ENCODE assay signal across 22 cellular contexts in the genomic region with DNA sequence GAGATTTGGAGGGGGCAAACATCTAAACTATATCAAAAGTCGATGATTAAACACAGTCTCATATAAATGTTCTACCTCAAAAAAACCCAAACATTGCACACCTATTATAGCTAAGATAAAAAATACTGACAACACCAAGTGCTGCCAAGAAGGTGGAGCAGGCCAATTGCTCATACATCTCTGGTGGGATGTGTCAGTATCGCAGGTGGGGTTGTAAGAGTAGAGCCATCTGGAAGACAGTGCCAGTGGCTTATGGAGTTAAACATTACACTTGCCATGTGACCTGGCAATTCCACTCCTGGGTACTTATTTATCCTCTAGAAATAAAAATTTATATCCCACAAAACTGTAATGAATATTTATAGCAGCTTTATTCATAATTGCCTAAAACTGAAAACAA.
DNase-seq lines count a peak whose midpoint lies in the region; ATAC-seq, FAIRE-seq and TF ChIP-seq lines count a peak whose summit lies in the region.
"Had no signal": no experiment of that assay in that cellular context is flagged by ENCODE, and none has a peak within 500 bp of the region (broad histone marks: within the 10 kb centered on the region; RNA-seq: fewer than 3 reads in every experiment).

No MANE protein-coding gene starts in this region.

- no peak overlapping the region for H2AFZ ChIP-seq in IMR-90 (replicated peaks; ENCODE audit: low read length, poor library complexity)
- H2AFZ ChIP-seq in GM23248: no peak overlapping the region

- no peak for TF ChIP-seq RAD21 in IMR-90 (IDR thresholded peaks at IDR 0.05; ENCODE audit: low read length)

- H3K79me2 ChIP-seq in GM23248 (ENCODE audit: insufficient read depth): no peaks in the 10 kb centered on the region

- no peaks in the 10 kb centered on the region for H3K9me3 Mint-ChIP-seq in MCF 10A (ENCODE audit: unreplicated experiment)
- H3K9me3 Mint-ChIP-seq: CD4-positive, alpha-beta T cell; HFFc6; IgD-negative memory B cell had no signal

- no peak overlapping the region for H4K91ac ChIP-seq in IMR-90 (ENCODE audit: insufficient read depth, low read depth, low read length)

- H3K4me2 ChIP-seq in IMR-90 (ENCODE audit: low read depth, low read length): no peak overlapping the region
- no peak overlapping the region for H3K4me2 ChIP-seq in GM23248 (ENCODE audit: unreplicated experiment)

- no peak for ATAC-seq in IMR-90 (ENCODE audit: low read depth)
- ATAC-seq: HCT116 had no signal

- FAIRE-seq in frontal cortex (lab: Jason Lieb, UNC): no peak
- FAIRE-seq: D721Med, G401.6, GM12891 had no signal

- no peak overlapping the region for H3K4me3 ChIP-seq in breast epithelium
- H3K4me3 ChIP-seq in IMR-90 (ENCODE audit: insufficient read depth, low read depth, low read length): no peak overlapping the region
- H3K4me3 ChIP-seq in GM23248: no peak overlapping the region

- H3K36me3 ChIP-seq in breast epithelium (no peaks in the 10 kb centered on the region), IMR-90 (ENCODE audit: control insufficient read depth, insufficient read depth, low read length) (no peaks in the 10 kb centered on the region), GM23248 (ENCODE audit: low read depth) (no peaks in the 10 kb centered on the region)

- H2AK9ac ChIP-seq in IMR-90 (replicated peaks; ENCODE audit: low read depth, low read length, poor library complexity): no peak overlapping the region

- no peaks in the 10 kb centered on the region for H3K27me3 ChIP-seq in breast epithelium
- H3K27me3 ChIP-seq in IMR-90 (ENCODE audit: control insufficient read depth, insufficient read depth, low read length): no peaks in the 10 kb centered on the region
- no peaks in the 10 kb centered on the region for H3K27me3 ChIP-seq in GM23248 (replicated peaks; ENCODE audit: insufficient read depth)

- H3K4me1 Mint-ChIP-seq in MCF 10A (ENCODE audit: insufficient read depth, unreplicated experiment): peaks cover 31% of the 10 kb centered on the region

- H2BK15ac ChIP-seq in IMR-90 (ENCODE audit: low read depth, low read length): no peak overlapping the region

- H3K23ac ChIP-seq in IMR-90 (ENCODE audit: low read depth, low read length): no peak overlapping the region

- no peak overlapping the region for H2BK5ac ChIP-seq in IMR-90 (ENCODE audit: low read depth, low read length, poor library complexity, severe bottlenecking)

- H4K8ac ChIP-seq in IMR-90 (ENCODE audit: low read depth in 2 of 2, low read length in 2 of 2): no peak overlapping the region

- no peaks in the 10 kb centered on the region for H3K79me1 ChIP-seq in IMR-90 (ENCODE audit: low read depth in 1 of 2, low read length in 2 of 2)

- WGBS in IMR-90 (ENCODE audit: extremely low coverage in 2 of 2, insufficient read length in 1 of 2), 2 experiments: no CpG with 5 or more reads among the region's 2 CpGs
- WGBS in GM23248 (ENCODE audit: low coverage in 1 of 2, low lambda C conversion rate in 2 of 2, missing lambda C conversion rate in 2 of 2), 2 experiments: 71 to 74% methylated on average over 2 of the region's 2 CpGs

- no peak overlapping the region for H3K14ac ChIP-seq in IMR-90 (replicated peaks; ENCODE audit: low read depth, low read length)

- no peaks in the 10 kb centered on the region for H3K36me3 Mint-ChIP-seq in MCF 10A (ENCODE audit: insufficient read depth, unreplicated experiment)

- H3K4me1 ChIP-seq in breast epithelium (no peaks in the 10 kb centered on the region), IMR-90 (ENCODE audit: control insufficient read depth, insufficient read depth, low read length) (peaks cover 2% of the 10 kb centered on the region; the same call in 1 of the 2 replicates), GM23248 (ENCODE audit: insufficient read depth) (peaks cover 8% of the 10 kb centered on the region; the same call in 1 of the 2 replicates)

- H3K27ac Mint-ChIP-seq in MCF 10A (ENCODE audit: low read depth, unreplicated experiment): peak overlapping the region; percentile 18
- H3K27ac Mint-ChIP-seq: B cell; CD4-positive, alpha-beta T cell; HFFc6; IgD-negative memory B cell had no signal

- TF ChIP-seq POLR2A in breast epithelium (IDR thresholded peaks at IDR 0.05) (no peak), IMR-90 (IDR thresholded peaks at IDR 0.05; ENCODE audit: low read depth, low read length) (no peak)

- in situ Hi-C loops in IMR-90 (cut with MboI; ENCODE audit: low sequenced_read_pairs): no loop called here
- in situ Hi-C loops in GM23248 (cut with MboI): no loop called here

- H3K27ac ChIP-seq in breast epithelium (no peak overlapping the region), IMR-90 (ENCODE audit: insufficient read depth, low read length) (no peak overlapping the region), GM23248 (no peak overlapping the region)
- H3K27ac ChIP-seq: 22Rv1, C4-2B, HL-60 had no signal

- H3K56ac ChIP-seq in IMR-90 (ENCODE audit: extremely low read depth, insufficient read depth, low read length): no peak overlapping the region

- H3K4me3 Mint-ChIP-seq in MCF 10A (ENCODE audit: unreplicated experiment): no peak overlapping the region
- H3K4me3 Mint-ChIP-seq: B cell; CD4-positive, alpha-beta T cell; HFFc6; IgD-negative memory B cell had no signal

- peak overlapping the region; percentile 15; the same call in 1 of the 2 replicates for H2AK5ac ChIP-seq in IMR-90 (ENCODE audit: low read depth, low read length)

- no peaks in the 10 kb centered on the region for H3F3A ChIP-seq in GM23248 (ENCODE audit: insufficient read depth)

- no peak overlapping the region for H4K5ac ChIP-seq in IMR-90 (ENCODE audit: low read depth, low read length)

- no TSS peak for BruUV-seq in MCF 10A (replicated peaks; lab: Mats Ljungman, UMichigan)
- no TSS peak for BruUV-seq in IMR-90 (replicated peaks; lab: Mats Ljungman, UMichigan)

- DNase-seq in MCF 10A (ENCODE audit: unreplicated experiment) (no peak), breast epithelium (ENCODE audit: low spot score in 2 of 2) (no peak), IMR-90 (no peak), glomerular visceral epithelial cell (ENCODE audit: extremely low spot score) (peak; percentile 61), renal cortical epithelial cell (ENCODE audit: low read depth) (peak; percentile 61), Kasumi-1 (lab: John Stamatoyannopoulos, UW) (no peak), GM23248 (no peak), frontal cortex (ENCODE audit: low spot score in 2 of 2) (no peak)
- DNase-seq: Caco-2; CD4-positive, alpha-beta T cell; GOT3; H7; HFFc6 had no signal

- no peaks in the 10 kb centered on the region for H4K20me1 ChIP-seq in IMR-90 (ENCODE audit: insufficient read depth, low read length)
- H4K20me1 ChIP-seq in GM23248 (ENCODE audit: insufficient read depth): no peaks in the 10 kb centered on the region

- no peak overlapping the region for H3K9ac ChIP-seq in IMR-90 (ENCODE audit: low read depth, low read length)
- H3K9ac ChIP-seq in GM23248: no peak overlapping the region

- intact Hi-C loops in MCF 10A (cut with micrococcal nuclease) (no loop called here), breast epithelium (cut with DNase I; ENCODE audit: low total_unique reads) (no loop called here), IMR-90 (cut with micrococcal nuclease) (no loop called here)

- H2BK20ac ChIP-seq in IMR-90 (ENCODE audit: low read depth, low read length): no peak overlapping the region

- no peak overlapping the region for H3K18ac ChIP-seq in IMR-90 (ENCODE audit: low read depth, low read length)

- H3K4ac ChIP-seq in IMR-90 (ENCODE audit: low read depth, low read length): no peak overlapping the region

- H3K27me3 Mint-ChIP-seq in MCF 10A (ENCODE audit: insufficient read depth, unreplicated experiment): no peaks in the 10 kb centered on the region
- H3K27me3 Mint-ChIP-seq: B cell; CD4-positive, alpha-beta T cell; IgD-negative memory B cell had no signal

- dilution Hi-C loops in IMR-90 (cut with HindIII; ENCODE audit: low sequenced_read_pairs, unreplicated experiment): no loop called here

- H3K9me1 ChIP-seq in IMR-90 (ENCODE audit: insufficient read depth, low read length): peaks cover 6% of the 10 kb centered on the region; the same call in 1 of the 2 replicates

- POLR2A ChIA-PET in MCF 10A (lab: Yijun Ruan, JAX) (interaction anchor here (1.4 to 1.5 kb wide), 2 partner anchors 9 to 61 kb away, joined by 3 to 4 read pairs; no protein-coding TSS in a partner anchor), IMR-90 (lab: Charles Lee; ENCODE audit: unreplicated experiment) (no interaction called here)

- CTCF ChIA-PET in MCF 10A (lab: Yijun Ruan, JAX): interaction anchor here (0.6 to 0.7 kb wide), 2 partner anchors 50 to 788 kb away, joined by 3 read pairs; no protein-coding TSS in a partner anchor
- CTCF ChIA-PET in IMR-90 (lab: Yijun Ruan, JAX): no interaction called here

- H3K9me3 ChIP-seq in breast epithelium: no peaks in the 10 kb centered on the region
- no peaks in the 10 kb centered on the region for H3K9me3 ChIP-seq in IMR-90 (ENCODE audit: control insufficient read depth, insufficient read depth, low read length)
- H3K9me3 ChIP-seq in GM23248 (ENCODE audit: low read depth): no peaks in the 10 kb centered on the region
- H3K9me3 ChIP-seq: Caco-2 had no signal

- H2BK120ac ChIP-seq in IMR-90 (ENCODE audit: low read depth, low read length): no peak overlapping the region

- H3K9me2 ChIP-seq in GM23248 (ENCODE audit: insufficient read depth): no peaks in the 10 kb centered on the region

- TF ChIP-seq CTCF in MCF 10A (IDR thresholded peaks at IDR 0.05; ENCODE audit: unreplicated experiment): no peak
- no peak for TF ChIP-seq CTCF in breast epithelium (IDR thresholded peaks at IDR 0.05)
- no peak for TF ChIP-seq CTCF in IMR-90 (conservative IDR thresholded peaks at IDR 0.05; ENCODE audit: low read depth, low read length)

TF ChIP-seq in IMR-90, 13 proteins besides CTCF, POLR2A, EP300 and RAD21:
- no peak for TF ChIP-seq BHLHE40 (IDR thresholded peaks at IDR 0.05; ENCODE audit: low read depth, low read length)
- no peak for TF ChIP-seq RCOR1 (IDR thresholded peaks at IDR 0.05; ENCODE audit: insufficient replicate concordance, low read length)
- no peak for TF ChIP-seq ELK1 (IDR thresholded peaks at IDR 0.05; ENCODE audit: borderline replicate concordance, low read depth, low read length)
- no peak for TF ChIP-seq FOS (IDR thresholded peaks at IDR 0.05; ENCODE audit: low read depth, low read length)
- no peak for TF ChIP-seq CHD1 (IDR thresholded peaks at IDR 0.05; ENCODE audit: low read depth, low read length)

Comparison
In these comparisons a context has a peak if more than half of its experiments do, and no peak if none do; other contexts are left out.
1. DNase-seq: peak in glomerular visceral epithelial cell (single experiment) and renal cortical epithelial cell (single experiment); none in MCF 10A (single experiment), breast epithelium (0 of 2), IMR-90 (single experiment), Kasumi-1 (0 of 2), GM23248 (single experiment) and frontal cortex (0 of 2).